31 cellular contexts compared by ENCODE assay signal in the genomic region with DNA sequence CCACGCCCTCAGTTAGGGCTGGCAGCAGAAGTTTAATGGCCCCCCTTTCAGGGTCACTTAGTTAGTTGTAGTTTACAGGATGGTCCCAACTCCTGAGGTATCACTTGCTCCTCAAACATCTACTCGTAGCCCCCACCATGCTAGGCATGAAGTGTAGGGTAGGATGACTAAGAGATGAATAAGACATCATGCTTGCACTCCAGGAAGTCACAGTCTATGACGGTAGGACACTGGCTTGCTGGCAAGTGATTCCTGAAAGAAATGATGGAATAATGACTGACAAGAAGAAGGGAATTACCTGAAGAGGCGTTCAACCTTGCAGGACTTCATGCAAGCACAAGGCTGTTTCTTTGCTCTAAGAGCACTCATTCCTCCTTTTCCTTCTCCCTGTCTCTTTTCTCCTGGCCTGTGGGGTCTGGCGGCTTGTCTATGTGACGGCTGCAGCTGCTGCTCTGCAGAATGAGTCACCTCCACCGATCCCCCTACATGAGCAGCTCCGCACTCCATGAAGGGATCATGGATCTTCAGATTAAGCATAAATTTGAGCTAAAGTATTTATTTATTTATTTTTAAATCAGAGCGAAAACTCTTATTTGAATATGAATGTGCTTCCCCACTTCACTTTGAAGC.
A peak's percentile ranks its signal among the peaks of the same experiment; 100 is the strongest.
DNase-seq lines count a peak whose midpoint lies in the region; ATAC-seq, FAIRE-seq and TF ChIP-seq lines count a peak whose summit lies in the region.
"Had no signal": no experiment of that assay in that cellular context is flagged by ENCODE, and none has a peak within 500 bp of the region (broad histone marks: within the 10 kb centered on the region; RNA-seq: fewer than 3 reads in every experiment).

No MANE protein-coding gene starts in this region.

- no peak overlapping the region for H3K4me2 ChIP-seq in astrocyte (ENCODE audit: low read length)

- no peaks in the 10 kb centered on the region for H3K36me3 ChIP-seq in astrocyte (ENCODE audit: insufficient read depth, low read length)
- H3K36me3 ChIP-seq in psoas muscle (ENCODE audit: insufficient read depth in 1 of 2, low read depth in 1 of 2), result no peaks in the 10 kb centered on the region
- H3K36me3 ChIP-seq: right lobe of liver had no signal

- H2AFZ ChIP-seq in astrocyte (ENCODE audit: low read depth, low read length), result no peak overlapping the region

- no peaks in the 10 kb centered on the region for H4K20me1 ChIP-seq in astrocyte (ENCODE audit: insufficient read depth, low read length)

- 69 to 77% (median 75%) methylated on average over 9 of the region's 9 CpGs for WGBS in psoas muscle, 3 donors

- DNase-seq in A172 (ENCODE audit: low spot score) (peak; percentile 31), HT1080 (ENCODE audit: low read depth) (peak; percentile 85), astrocyte (ENCODE audit: low read depth) (peak; percentile 46), psoas muscle (no peak), hepatic stellate cell (ENCODE audit: low spot score) (no peak), iPS-NIHi11 (ENCODE audit: low spot score) (no peak)
- no peak for DNase-seq in activated naive CD4-positive, alpha-beta T cell treated with anti-CD3 and anti-CD28 coated beads, Interleukin-2, amount 10 ng/mL, durations not matched to agents 7 days and 5 days
- DNase-seq: activated CD8-positive, alpha-beta T cell treated with anti-CD3 and anti-CD28 coated beads, Interleukin-2, amount 10 ng/mL, durations not matched to agents 7 days and 5 days; activated effector memory CD4-positive, alpha-beta T cell treated with anti-CD3 and anti-CD28 coated beads, Interleukin-2, amount 50 U/mL, for 16 hours; activated naive CD8-positive, alpha-beta T cell treated with anti-CD3 and anti-CD28 coated beads, Interleukin-2, amount 50 U/mL, for 24 hours; activated T-cell treated with anti-CD3 and anti-CD28 coated beads for 4 hours; CD8-positive, alpha-beta T cell; dermis blood vessel endothelial cell; HFFc6; Kasumi-1; NCI-H1048; NCI-H1694; NCI-H2171; NCI-H524 treated with DMSO at 0.1 percent for 48 hours; posterior cingulate gyrus; right lobe of liver; RPMI8226; stimulated activated CD4-positive, alpha-beta T cell treated with anti-CD3 and anti-CD28 coated beads, Interleukin-15, amount 100 ng/mL, for 24 hours; stimulated activated naive CD4-positive, alpha-beta T cell; T-helper 2 cell had no signal

- no peak for ATAC-seq in psoas muscle
- ATAC-seq: activated CD8-positive, alpha-beta T cell treated with anti-CD3 and anti-CD28 coated beads, Interleukin-2, amount 10 ng/mL, durations not matched to agents 7 days and 5 days; activated naive CD8-positive, alpha-beta T cell treated with anti-CD3 and anti-CD28 coated beads, Interleukin-2, amount 50 U/mL, for 24 hours; CD8-positive, alpha-beta T cell; HepG2; right lobe of liver had no signal

- FAIRE-seq in astrocyte (lab: Jason Lieb, UNC), result peak; percentile 47
- FAIRE-seq: A204.1, endometrium, HepG2 had no signal

- no peaks in the 10 kb centered on the region for H3K79me2 ChIP-seq in astrocyte (ENCODE audit: insufficient read depth, low read length)

- H3K4me3 ChIP-seq in astrocyte (ENCODE audit: insufficient read depth, low read depth, low read length) (no peak overlapping the region), psoas muscle (no peak overlapping the region)
- H3K4me3 ChIP-seq: lung, right lobe of liver had no signal

- H3K9me3 ChIP-seq in astrocyte (ENCODE audit: insufficient read depth, low read depth, low read length) (no peaks in the 10 kb centered on the region), psoas muscle (no peaks in the 10 kb centered on the region)
- H3K9me3 ChIP-seq: right lobe of liver had no signal

- H3K9ac ChIP-seq in astrocyte (ENCODE audit: low read length), result no peak overlapping the region

- TF ChIP-seq CTCF in astrocyte (IDR thresholded peaks at IDR 0.05; ENCODE audit: insufficient read depth, low read depth, low read length) (no peak), nephron (IDR thresholded peaks at IDR 0.05; ENCODE audit: unreplicated experiment in 3 of 3) (no peak), psoas muscle (IDR thresholded peaks at IDR 0.05) (no peak)

- CTCF ChIA-PET in activated naive CD4-positive, alpha-beta T cell treated with anti-CD3 and anti-CD28 coated beads, Interleukin-2, amount 10 ng/mL, durations not matched to agents 7 days and 5 days (lab: Charles Lee), result interaction anchor here (1.3 kb wide), 1 partner anchor 94 kb away, joined by 3 read pairs; no protein-coding TSS in a partner anchor

- H3K4me1 Mint-ChIP-seq in astrocyte (ENCODE audit: low read depth, unreplicated experiment), result peaks cover 28% of the 10 kb centered on the region
- H3K4me1 Mint-ChIP-seq in nephron, result peaks cover 29% of the 10 kb centered on the region
- H3K4me1 Mint-ChIP-seq in activated naive CD4-positive, alpha-beta T cell treated with anti-CD3 and anti-CD28 coated beads, Interleukin-2, amount 10 ng/mL, durations not matched to agents 7 days and 5 days, result no peaks in the 10 kb centered on the region
- H3K4me1 Mint-ChIP-seq: activated naive CD8-positive, alpha-beta T cell treated with anti-CD3 and anti-CD28 coated beads, Interleukin-2, amount 50 U/mL, for 24 hours; B cell had no signal

- peaks cover 4% of the 10 kb centered on the region for H3K4me1 ChIP-seq in astrocyte (ENCODE audit: insufficient read depth, low read length)
- H3K4me1 ChIP-seq in psoas muscle, result no peaks in the 10 kb centered on the region
- H3K4me1 ChIP-seq: right lobe of liver had no signal

- peak overlapping the region; percentile 15 for H3K27ac Mint-ChIP-seq in astrocyte (ENCODE audit: unreplicated experiment)
- peak overlapping the region in 2 of 3 experiments; percentile 17 to 33 for H3K27ac Mint-ChIP-seq in nephron
- no peak overlapping the region for H3K27ac Mint-ChIP-seq in activated naive CD4-positive, alpha-beta T cell treated with anti-CD3 and anti-CD28 coated beads, Interleukin-2, amount 10 ng/mL, durations not matched to agents 7 days and 5 days
- H3K27ac Mint-ChIP-seq: activated CD8-positive, alpha-beta T cell treated with anti-CD3 and anti-CD28 coated beads, Interleukin-2, amount 10 ng/mL, durations not matched to agents 7 days and 5 days; activated naive CD8-positive, alpha-beta T cell treated with anti-CD3 and anti-CD28 coated beads, Interleukin-2, amount 50 U/mL, for 24 hours; B cell; CD8-positive, alpha-beta T cell; HFFc6 had no signal

- H3K4me3 Mint-ChIP-seq in astrocyte (ENCODE audit: unreplicated experiment), result no peak overlapping the region
- H3K4me3 Mint-ChIP-seq in nephron, result no peak overlapping the region
- no peak overlapping the region for H3K4me3 Mint-ChIP-seq in activated naive CD4-positive, alpha-beta T cell treated with anti-CD3 and anti-CD28 coated beads, Interleukin-2, amount 10 ng/mL, durations not matched to agents 7 days and 5 days
- H3K4me3 Mint-ChIP-seq: activated CD8-positive, alpha-beta T cell treated with anti-CD3 and anti-CD28 coated beads, Interleukin-2, amount 10 ng/mL, durations not matched to agents 7 days and 5 days; activated naive CD8-positive, alpha-beta T cell treated with anti-CD3 and anti-CD28 coated beads, Interleukin-2, amount 50 U/mL, for 24 hours; B cell; CD8-positive, alpha-beta T cell; HFFc6 had no signal

- H3K9me3 Mint-ChIP-seq in astrocyte (ENCODE audit: unreplicated experiment), result peaks cover 1% of the 10 kb centered on the region
- no peaks in the 10 kb centered on the region for H3K9me3 Mint-ChIP-seq in nephron
- H3K9me3 Mint-ChIP-seq in activated naive CD4-positive, alpha-beta T cell treated with anti-CD3 and anti-CD28 coated beads, Interleukin-2, amount 10 ng/mL, durations not matched to agents 7 days and 5 days, result no peaks in the 10 kb centered on the region
- H3K9me3 Mint-ChIP-seq: activated naive CD8-positive, alpha-beta T cell treated with anti-CD3 and anti-CD28 coated beads, Interleukin-2, amount 50 U/mL, for 24 hours; CD8-positive, alpha-beta T cell; HFFc6 had no signal

- H3K27ac ChIP-seq in astrocyte (ENCODE audit: low read depth, low read length) (no peak overlapping the region), psoas muscle (no peak overlapping the region)
- H3K27ac ChIP-seq: right lobe of liver had no signal

- H3K27me3 Mint-ChIP-seq in astrocyte (ENCODE audit: low read depth, unreplicated experiment), result peaks cover 1% of the 10 kb centered on the region
- peaks cover 5% of the 10 kb centered on the region for H3K27me3 Mint-ChIP-seq in nephron (ENCODE audit: low read depth)
- no peaks in the 10 kb centered on the region for H3K27me3 Mint-ChIP-seq in activated naive CD4-positive, alpha-beta T cell treated with anti-CD3 and anti-CD28 coated beads, Interleukin-2, amount 10 ng/mL, durations not matched to agents 7 days and 5 days
- H3K27me3 Mint-ChIP-seq: activated naive CD8-positive, alpha-beta T cell treated with anti-CD3 and anti-CD28 coated beads, Interleukin-2, amount 50 U/mL, for 24 hours; B cell had no signal

- intact Hi-C loops in psoas muscle (cut with DNase I), result no loop called here

- H3K36me3 Mint-ChIP-seq in astrocyte (ENCODE audit: low read depth, unreplicated experiment) (no peaks in the 10 kb centered on the region), nephron (ENCODE audit: low read depth) (no peaks in the 10 kb centered on the region)
- no peaks in the 10 kb centered on the region for H3K36me3 Mint-ChIP-seq in activated naive CD4-positive, alpha-beta T cell treated with anti-CD3 and anti-CD28 coated beads, Interleukin-2, amount 10 ng/mL, durations not matched to agents 7 days and 5 days
- H3K36me3 Mint-ChIP-seq: CD8-positive, alpha-beta T cell had no signal

- no peaks in the 10 kb centered on the region for H3K27me3 ChIP-seq in astrocyte (ENCODE audit: insufficient read depth, low read length)
- H3K27me3 ChIP-seq in psoas muscle (ENCODE audit: insufficient read depth in 3 of 3, low read length in 2 of 3), result no peaks in the 10 kb centered on the region
- H3K27me3 ChIP-seq: right lobe of liver had no signal

Comparison
In these comparisons a context has a peak if more than half of its experiments do, and no peak if none do; other contexts are left out.
1. DNase-seq: peak in A172 (single experiment), HT1080 (single experiment) and astrocyte (single experiment); none in psoas muscle (0 of 2), activated naive CD4-positive, alpha-beta T cell treated with anti-CD3 and anti-CD28 coated beads, Interleukin-2, amount 10 ng/mL, durations not matched to agents 7 days and 5 days (single experiment), hepatic stellate cell (single experiment) and iPS-NIHi11 (single experiment).